Comparison of ENCODE assay signal across 26 cellular contexts in the genomic region with DNA sequence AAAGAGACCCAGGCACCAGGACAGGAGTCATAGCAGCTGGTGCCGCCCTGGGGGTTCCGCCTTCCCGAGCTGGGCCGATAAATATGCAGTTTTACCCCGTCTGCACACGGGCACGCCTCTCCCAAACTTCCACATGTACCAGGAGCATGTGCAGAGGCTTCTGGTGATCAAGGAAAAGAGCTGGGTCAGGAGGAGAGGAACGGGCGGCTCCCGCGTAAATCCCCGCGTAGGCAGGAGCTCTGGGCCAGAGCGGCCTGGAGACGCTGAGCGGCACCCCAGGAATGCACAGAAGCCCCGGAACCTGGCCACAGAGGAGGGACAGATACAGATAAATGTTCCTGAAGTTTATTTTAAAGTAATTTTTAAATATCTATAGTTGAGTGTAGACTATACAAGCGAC. TPM values are rescaled to one million over a fixed set of nuclear protein-coding genes. Genes with fewer than 3 reads are reported as not detected.
DNase-seq lines count a peak whose midpoint lies in the region; ATAC-seq and TF ChIP-seq lines count a peak whose summit lies in the region.
"Had no signal": no experiment of that assay in that cellular context is flagged by ENCODE, and none has a peak within 500 bp of the region (broad histone marks: within the 10 kb centered on the region; RNA-seq: fewer than 3 reads in every experiment).

No MANE protein-coding gene starts in this region.

- 96 to 98% (median 97%) methylated on average over 18 of the region's 18 CpGs for WGBS in spleen, 5 donors

- no peaks in the 10 kb centered on the region for H3K27me3 Mint-ChIP-seq in activated naive CD4-positive, alpha-beta T cell treated with anti-CD3 and anti-CD28 coated beads for 36 hours (ENCODE audit: low read depth)
- H3K27me3 Mint-ChIP-seq: CD4-positive, alpha-beta memory T cell had no signal

- H3K27me3 ChIP-seq in H7 (ENCODE audit: control insufficient read depth, insufficient read depth, low read length) (no peaks in the 10 kb centered on the region), spleen (replicated peaks in 1 of 7) (no peaks in the 10 kb centered on the region)
- H3K27me3 ChIP-seq: BLaER1 had no signal

- CTCF ChIA-PET in activated naive CD4-positive, alpha-beta T cell treated with anti-CD3 and anti-CD28 coated beads for 36 hours (lab: Charles Lee): no interaction called here

- H3K4me3 ChIP-seq in H7 (ENCODE audit: insufficient read depth, low read depth, low read length): no peak overlapping the region
- H3K4me3 ChIP-seq in spleen: no peak overlapping the region
- H3K4me3 ChIP-seq: BLaER1, GM23248, HAP-1 had no signal

- no peak overlapping the region for H3K27ac Mint-ChIP-seq in activated naive CD4-positive, alpha-beta T cell treated with anti-CD3 and anti-CD28 coated beads for 36 hours

- H3K36me3 ChIP-seq in H7 (replicated peaks; ENCODE audit: control insufficient read depth, insufficient read depth, low read length): peaks cover 2% of the 10 kb centered on the region
- peaks cover 0 to 75% (median 7%) of the 10 kb centered on the region in 6 donors for H3K36me3 ChIP-seq in spleen
- H3K36me3 ChIP-seq: HAP-1 had no signal

- in situ Hi-C loops in ACHN (cut with HindIII; ENCODE audit: low pct_ligation_motif_present, low pct_unique_long_range_greater_than_20kb, low sequenced_read_pairs): no loop called here

- H3K9me3 ChIP-seq in spleen: no peaks in the 10 kb centered on the region
- H3K9me3 ChIP-seq: Caco-2, HAP-1 had no signal

- H3K27ac ChIP-seq in C4-2B (peak overlapping the region; percentile 37), spleen (no peak overlapping the region)
- H3K27ac ChIP-seq: BLaER1, GM23248, HL-60, RWPE1 had no signal

- ATAC-seq in left lobe of liver: no peak

- H3K9me3 Mint-ChIP-seq in activated naive CD4-positive, alpha-beta T cell treated with anti-CD3 and anti-CD28 coated beads for 36 hours: no peaks in the 10 kb centered on the region
- H3K9me3 Mint-ChIP-seq: CD4-positive, alpha-beta memory T cell had no signal

- H3K4me1 ChIP-seq in spleen: no peaks in the 10 kb centered on the region
- H3K4me1 ChIP-seq: BLaER1, Caco-2, HAP-1 had no signal

- H3K4me3 Mint-ChIP-seq in activated naive CD4-positive, alpha-beta T cell treated with anti-CD3 and anti-CD28 coated beads for 36 hours: no peak overlapping the region
- H3K4me3 Mint-ChIP-seq: CD4-positive, alpha-beta memory T cell had no signal

- intact Hi-C loops in spleen (cut with DNase I; ENCODE audit: low total_unique reads): no loop called here
- intact Hi-C loops in activated naive CD4-positive, alpha-beta T cell treated with anti-CD3 and anti-CD28 coated beads for 36 hours (cut with micrococcal nuclease): no loop called here

- H3K4me1 Mint-ChIP-seq in activated naive CD4-positive, alpha-beta T cell treated with anti-CD3 and anti-CD28 coated beads for 36 hours (ENCODE audit: low read depth): no peaks in the 10 kb centered on the region
- H3K4me1 Mint-ChIP-seq: CD4-positive, alpha-beta memory T cell had no signal

- TF ChIP-seq CTCF in C4-2B (conservative IDR thresholded peaks at IDR 0.05): no peak
- no peak for TF ChIP-seq CTCF in spleen (IDR thresholded peaks at IDR 0.05 in 8 of 11, conservative IDR thresholded peaks at IDR 0.05 in 3 of 11)

- H3K36me3 Mint-ChIP-seq in activated naive CD4-positive, alpha-beta T cell treated with anti-CD3 and anti-CD28 coated beads for 36 hours (ENCODE audit: low read depth): peaks cover 27% of the 10 kb centered on the region

- peak; percentile 48 for DNase-seq in H7
- DNase-seq in left lobe of liver (ENCODE audit: low spot score): peak; percentile 32
- peak; percentile 46 for DNase-seq in spleen
- no peak for DNase-seq in activated naive CD4-positive, alpha-beta T cell treated with anti-CD3 and anti-CD28 coated beads for 36 hours
- DNase-seq in ACHN: no peak
- no peak for DNase-seq in HCEC 1CT
- DNase-seq: Caco-2; CD4-positive, alpha-beta memory T cell; DMS 273 treated with DMSO at 0.1 percent for 48 hours; DMS79 treated with DMSO at 0.1 percent for 48 hours; GM23248; KBM-7; NCI-H1105; NCI-H146; NCI-H2081; NCI-H2171; NCI-H345; NCI-H524; NCI-H774; NK-92 treated with Interleukin-12 subunit alpha and Interleukin-12 subunit beta, amount 100 ng/mL, for 24 hours; SHP77 treated with DMSO at 0.1 percent for 48 hours had no signal

- no peak for TF ChIP-seq POLR2A in spleen (IDR thresholded peaks at IDR 0.05)

RNA-seq across cellular contexts. Expression of gene METRNL, which starts 46.6 kb away (rescaled TPM):
- 26.6 and 32.0 TPM in 2 replicates for total RNA-seq in H7 (2014; rRNA removed; shearing (Covaris generic))
- total RNA-seq in left lobe of liver (4.7 TPM), spleen (10 to 100 TPM; 14.7 to 51.2 (median 38.5) TPM)
- polyA plus RNA-seq in spleen: 10 to 100 TPM; 15.3 to 26.5 (median 21.8) TPM
- total RNA-seq in activated naive CD4-positive, alpha-beta T cell treated with anti-CD3 and anti-CD28 coated beads for 36 hours: 10 to 100 TPM; 14.4 to 15.2 TPM

Comparison
In these comparisons a context has a peak if more than half of its experiments do, and no peak if none do; other contexts are left out.
1. DNase-seq: peak in H7 (single experiment), left lobe of liver (single experiment) and spleen (single experiment); none in activated naive CD4-positive, alpha-beta T cell treated with anti-CD3 and anti-CD28 coated beads for 36 hours (single experiment), ACHN (single experiment) and HCEC 1CT (single experiment).